Comparison of ENCODE assay signal across 12 cellular contexts in genomic region chr2:98648451-98648850, GRCh38.
"Had no signal": no experiment of that assay in that cellular context is flagged by ENCODE, and none has a peak within 500 bp of the region (broad histone marks: within the 10 kb centered on the region; RNA-seq: fewer than 3 reads in every experiment).

No MANE protein-coding gene starts in this region.

- H3K27me3 Mint-ChIP-seq: activated CD4-positive, alpha-beta T cell treated with anti-CD3 and anti-CD28 coated beads for 36 hours; activated naive CD4-positive, alpha-beta T cell treated with anti-CD3 and anti-CD28 coated beads, Interleukin-2, amount 50 U/mL, for 24 hours; dendritic cell treated with granulocyte-macrophage colony-stimulating factor and Interleukin-4, amounts not matched to agents 40 ng/mL and 50 ng/mL, for 4 days; progenitor cell of endocrine pancreas; stimulated activated naive CD8-positive, alpha-beta T cell treated with anti-CD3 and anti-CD28 coated beads, Interleukin-15, amount 100 ng/mL, for 72 hours; type B pancreatic cell had no signal

- H3K27ac Mint-ChIP-seq: dendritic cell treated with granulocyte-macrophage colony-stimulating factor and Interleukin-4, amounts not matched to agents 40 ng/mL and 50 ng/mL, for 4 days had no signal

- H3K9me3 ChIP-seq: right atrium auricular region had no signal

- H3K9me3 Mint-ChIP-seq: activated naive CD4-positive, alpha-beta T cell treated with anti-CD3 and anti-CD28 coated beads, Interleukin-2, amount 50 U/mL, for 24 hours; dendritic cell treated with granulocyte-macrophage colony-stimulating factor and Interleukin-4, amounts not matched to agents 40 ng/mL and 50 ng/mL, for 4 days; neural crest cell; type B pancreatic cell had no signal

- DNase-seq: activated CD4-positive, alpha-beta T cell treated with anti-CD3 and anti-CD28 coated beads for 36 hours; activated CD4-positive, alpha-beta T cell treated with anti-CD3 and anti-CD28 coated beads, Interleukin-2, amount 50 U/mL, for 48 hours; effector CD8-positive, alpha-beta T cell; islet precursor cell; stimulated activated naive CD8-positive, alpha-beta T cell treated with anti-CD3 and anti-CD28 coated beads, Interleukin-15, amount 100 ng/mL, for 72 hours; SW 1271 had no signal

- H3K4me3 Mint-ChIP-seq: activated CD4-positive, alpha-beta T cell treated with anti-CD3 and anti-CD28 coated beads for 36 hours; activated naive CD4-positive, alpha-beta T cell treated with anti-CD3 and anti-CD28 coated beads, Interleukin-2, amount 50 U/mL, for 24 hours; dendritic cell treated with granulocyte-macrophage colony-stimulating factor and Interleukin-4, amounts not matched to agents 40 ng/mL and 50 ng/mL, for 4 days; neural crest cell; stimulated activated naive CD8-positive, alpha-beta T cell treated with anti-CD3 and anti-CD28 coated beads, Interleukin-15, amount 100 ng/mL, for 72 hours; type B pancreatic cell had no signal
